Comparison of ENCODE assay signal across 30 cellular contexts in genomic region chr10:110481948-110482347, GRCh38. TPM values are rescaled to one million over a fixed set of nuclear protein-coding genes. Genes with fewer than 3 reads are reported as not detected.
DNase-seq lines count a peak whose midpoint lies in the region; ATAC-seq and TF ChIP-seq lines count a peak whose summit lies in the region.
"Had no signal": no experiment of that assay in that cellular context is flagged by ENCODE, and none has a peak within 500 bp of the region (broad histone marks: within the 10 kb centered on the region; RNA-seq: fewer than 3 reads in every experiment).

No MANE protein-coding gene starts in this region.

- H3K4me3 ChIP-seq in SJSA1 = no peak overlapping the region
- no peak overlapping the region for H3K4me3 ChIP-seq in osteoblast (ENCODE audit: insufficient read depth, low read length)
- H3K4me3 ChIP-seq: psoas muscle, thoracic aorta, vagina had no signal

- peaks cover 28% of the 10 kb centered on the region for H3K4me1 ChIP-seq in SJSA1 (replicated peaks)
- peaks cover 11% of the 10 kb centered on the region for H3K4me1 ChIP-seq in osteoblast (ENCODE audit: insufficient read depth, low read length)
- H3K4me1 ChIP-seq: psoas muscle, vagina had no signal

- no peaks in the 10 kb centered on the region for H3K27me3 ChIP-seq in SJSA1 (replicated peaks)
- no peaks in the 10 kb centered on the region for H3K27me3 ChIP-seq in osteoblast (ENCODE audit: insufficient read depth, low read length)
- H3K27me3 ChIP-seq: vagina had no signal

- peaks cover under 1 to 6% of the 10 kb centered on the region in 2 donors for H3K27me3 Mint-ChIP-seq in natural killer cell (ENCODE audit: low read depth in 2 of 2)

- H3K27ac Mint-ChIP-seq in natural killer cell = no peak overlapping the region
- H3K27ac Mint-ChIP-seq: activated CD8-positive, alpha-beta T cell treated with anti-CD3 and anti-CD28 coated beads, Interleukin-2, amount 10 ng/mL, durations not matched to agents 7 days and 5 days; activated naive CD8-positive, alpha-beta T cell treated with anti-CD3 and anti-CD28 coated beads, Interleukin-2, amount 10 ng/mL, durations not matched to agents 7 days and 5 days; endodermal cell; HFFc6; immature natural killer cell; stimulated activated naive CD8-positive, alpha-beta T cell treated with anti-CD3 and anti-CD28 coated beads, Interleukin-15, Interleukin-2, amounts not matched to agents 100 ng/mL and 50 ng/mL, for 24 hours; T-helper 1 cell treated with Interleukin-12 subunit alpha and Interleukin-12 subunit beta and Interleukin-4 antibody, amounts not matched to agents 30 μg/mL and 1 μg/mL, for 36 hours had no signal

- no peak overlapping the region for H2AFZ ChIP-seq in osteoblast (ENCODE audit: low read length)

- H3K4me3 Mint-ChIP-seq in natural killer cell = no peak overlapping the region
- H3K4me3 Mint-ChIP-seq: activated CD8-positive, alpha-beta T cell treated with anti-CD3 and anti-CD28 coated beads, Interleukin-2, amount 10 ng/mL, durations not matched to agents 7 days and 5 days; activated naive CD8-positive, alpha-beta T cell treated with anti-CD3 and anti-CD28 coated beads, Interleukin-2, amount 10 ng/mL, durations not matched to agents 7 days and 5 days; endodermal cell; HFFc6; immature natural killer cell; stimulated activated naive CD8-positive, alpha-beta T cell treated with anti-CD3 and anti-CD28 coated beads, Interleukin-15, Interleukin-2, amounts not matched to agents 100 ng/mL and 50 ng/mL, for 24 hours; T-helper 1 cell treated with Interleukin-12 subunit alpha and Interleukin-12 subunit beta and Interleukin-4 antibody, amounts not matched to agents 30 μg/mL and 1 μg/mL, for 36 hours had no signal

- H3K4me1 Mint-ChIP-seq in natural killer cell = peaks cover 0 to 6% of the 10 kb centered on the region in 2 donors
- H3K4me1 Mint-ChIP-seq: immature natural killer cell had no signal

- POLR2A ChIA-PET in HEK293T (lab: Yijun Ruan, JAX) = no interaction called here

- no peak overlapping the region for H3K4me2 ChIP-seq in osteoblast (ENCODE audit: insufficient read depth, low read length)

- no peaks in the 10 kb centered on the region for H3K36me3 Mint-ChIP-seq in natural killer cell
- H3K36me3 Mint-ChIP-seq: activated naive CD8-positive, alpha-beta T cell treated with anti-CD3 and anti-CD28 coated beads, Interleukin-2, amount 10 ng/mL, durations not matched to agents 7 days and 5 days had no signal

- no peaks in the 10 kb centered on the region for H3K9me3 Mint-ChIP-seq in natural killer cell
- H3K9me3 Mint-ChIP-seq: activated naive CD8-positive, alpha-beta T cell treated with anti-CD3 and anti-CD28 coated beads, Interleukin-2, amount 10 ng/mL, durations not matched to agents 7 days and 5 days; endodermal cell; HFFc6; immature natural killer cell; stimulated activated naive CD8-positive, alpha-beta T cell treated with anti-CD3 and anti-CD28 coated beads, Interleukin-15, Interleukin-2, amounts not matched to agents 100 ng/mL and 50 ng/mL, for 24 hours; T-helper 1 cell treated with Interleukin-12 subunit alpha and Interleukin-12 subunit beta and Interleukin-4 antibody, amounts not matched to agents 30 μg/mL and 1 μg/mL, for 36 hours had no signal

- CTCF ChIA-PET in HEK293T (lab: Yijun Ruan, JAX) = no interaction called here

- peak; percentile 45 for DNase-seq in AG08395 (ENCODE audit: low spot score)
- DNase-seq in HCEC 1CT = peak; percentile 66
- DNase-seq in SJSA1 (ENCODE audit: low read depth in 1 of 2, low spot score in 2 of 2) = peak; percentile 61 to 89
- DNase-seq in kidney glomerular epithelial cell (lab: John Stamatoyannopoulos, UW) = peak; percentile 74
- no peak for DNase-seq in osteoblast (ENCODE audit: insufficient read length, low spot score, missing footprints)
- no peak for DNase-seq in activated effector memory CD4-positive, alpha-beta T cell treated with anti-CD3 and anti-CD28 coated beads, Interleukin-2, amount 50 U/mL, for 16 hours
- DNase-seq in HEK293T (ENCODE audit: extremely low spot score) = no peak
- no peak for DNase-seq in natural killer cell
- DNase-seq: activated CD4-positive, alpha-beta T cell treated with anti-CD3 and anti-CD28 coated beads for 1 hour; activated CD8-positive, alpha-beta T cell treated with anti-CD3 and anti-CD28 coated beads, Interleukin-2, amount 10 ng/mL, durations not matched to agents 7 days and 5 days; activated effector memory CD4-positive, alpha-beta T cell treated with Interleukin-2 at 50 U/mL for 16 hours; activated naive CD8-positive, alpha-beta T cell treated with anti-CD3 and anti-CD28 coated beads, Interleukin-2, amount 10 ng/mL, durations not matched to agents 7 days and 5 days; activated T-cell treated with anti-CD3 and anti-CD28 coated beads for 4 hours; central memory CD4-positive, alpha-beta T cell; DMS53; endodermal cell; GF-D8; HFFc6; hypothalamus; immature natural killer cell; left ventricle myocardium superior; NCI-H1092; NCI-H1694 treated with DMSO at 0.1 percent for 48 hours; NCI-H2171; NCI-H524 treated with DMSO at 0.1 percent for 48 hours; psoas muscle had no signal

- H3K79me2 ChIP-seq in osteoblast (ENCODE audit: insufficient read depth, low read length) = no peaks in the 10 kb centered on the region

- no peaks in the 10 kb centered on the region for H3K9me3 ChIP-seq in SJSA1 (replicated peaks)
- H3K9me3 ChIP-seq in osteoblast (ENCODE audit: low read depth, low read length) = no peaks in the 10 kb centered on the region
- H3K9me3 ChIP-seq: psoas muscle, thoracic aorta, vagina had no signal

- TF ChIP-seq CTCF in osteoblast (IDR thresholded peaks at IDR 0.05; ENCODE audit: extremely low read depth, low read depth, low read length) (no peak), natural killer cell (IDR thresholded peaks at IDR 0.05) (no peak)

- no peaks in the 10 kb centered on the region for H4K20me1 ChIP-seq in osteoblast (ENCODE audit: insufficient read depth, low read length)

- H3K27ac ChIP-seq in SJSA1 (peak overlapping the region; percentile 24), osteoblast (ENCODE audit: low read depth, low read length) (no peak overlapping the region)
- H3K27ac ChIP-seq: psoas muscle, thoracic aorta, vagina had no signal

- intact Hi-C loops in natural killer cell (cut with micrococcal nuclease) = no loop called here

- no peak for ATAC-seq in natural killer cell
- ATAC-seq: activated CD8-positive, alpha-beta T cell treated with anti-CD3 and anti-CD28 coated beads, Interleukin-2, amount 10 ng/mL, durations not matched to agents 7 days and 5 days; left ventricle myocardium superior; psoas muscle had no signal

- no peaks in the 10 kb centered on the region for H3K36me3 ChIP-seq in SJSA1
- H3K36me3 ChIP-seq in osteoblast (ENCODE audit: insufficient read depth, low read length) = no peaks in the 10 kb centered on the region
- H3K36me3 ChIP-seq: thoracic aorta, vagina had no signal

TF ChIP-seq in HEK293T, 16 proteins besides CTCF, POLR2A, EP300 and RAD21:
- TF ChIP-seq BHLHE40 (IDR thresholded peaks at IDR 0.05; ENCODE audit: borderline replicate concordance) (no peak), FOXM1 (IDR thresholded peaks at IDR 0.05; ENCODE audit: borderline replicate concordance) (no peak), SP1 (IDR thresholded peaks at IDR 0.05) (no peak), FOXK2 (IDR thresholded peaks at IDR 0.05) (no peak), SUZ12 (IDR thresholded peaks at IDR 0.05) (no peak), LEF1 (IDR thresholded peaks at IDR 0.05; ENCODE audit: borderline replicate concordance) (no peak), ELF4 (IDR thresholded peaks at IDR 0.05) (no peak), TARDBP (IDR thresholded peaks at IDR 0.05) (no peak), FOXA1 (IDR thresholded peaks at IDR 0.05) (no peak), PKNOX1 (IDR thresholded peaks at IDR 0.05) (no peak), ZNF384 (IDR thresholded peaks at IDR 0.05) (no peak)

RNA-seq across cellular contexts. Expression of gene DUSP5, which starts 15.8 kb away (rescaled TPM):
- 12.9 and 18.9 TPM in 2 replicates for total RNA-seq in SJSA1 (2014; rRNA removed; shearing (Covaris generic))
- total RNA-seq in osteoblast (8.5 and 10.1 TPM in 2 replicates), natural killer cell (10 to 100 TPM; 56.3 to 98.9 (median 69.6) TPM)

Comparison
In these comparisons a context has a peak if more than half of its experiments do, and no peak if none do; other contexts are left out.
1. DNase-seq: peak in AG08395 (single experiment), HCEC 1CT (single experiment), SJSA1 (2 of 2) and kidney glomerular epithelial cell (single experiment); none in osteoblast (single experiment), activated effector memory CD4-positive, alpha-beta T cell treated with anti-CD3 and anti-CD28 coated beads, Interleukin-2, amount 50 U/mL, for 16 hours (single experiment), HEK293T (single experiment) and natural killer cell (single experiment).